Comparison of ENCODE assay signal across 15 cellular contexts in the genomic region with DNA sequence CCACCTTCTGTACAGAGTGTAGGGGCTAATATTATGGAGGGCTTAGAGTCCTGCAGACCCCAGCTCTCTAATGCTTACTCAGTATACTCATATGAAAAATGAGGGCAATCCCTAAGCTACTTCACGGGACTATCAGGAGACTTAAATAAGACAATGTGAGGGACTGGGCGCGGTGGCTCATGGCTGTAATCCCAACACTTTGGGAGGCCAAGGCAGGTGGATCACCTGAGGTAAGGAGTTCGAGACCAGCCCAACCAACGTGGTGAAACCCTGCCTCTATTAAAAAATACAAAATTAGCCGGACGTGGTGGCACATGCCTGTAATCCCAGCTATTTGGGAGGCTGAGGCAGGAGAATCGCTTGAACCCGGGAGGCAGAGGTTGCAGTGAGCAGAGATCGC. TPM values are rescaled to one million over a fixed set of nuclear protein-coding genes. Genes with fewer than 3 reads are reported as not detected.
"Had no signal": no experiment of that assay in that cellular context is flagged by ENCODE, and none has a peak within 500 bp of the region (broad histone marks: within the 10 kb centered on the region; RNA-seq: fewer than 3 reads in every experiment).

No MANE protein-coding gene starts in this region.

RNA-seq across cellular contexts. Expression of gene KBTBD13, which starts 23.3 kb away (rescaled TPM):
- total RNA-seq: dermis blood vessel endothelial cell, esophagus mucosa, esophagus squamous epithelium, glomerular endothelial cell, kidney epithelial cell, liver, mammary epithelial cell, mesothelial cell of epicardium had no signal
- polyA plus RNA-seq: keratinocyte, liver, mammary epithelial cell had no signal

RNA-seq across cellular contexts. Expression of gene RASL12, which starts 32.0 kb away (rescaled TPM):
- total RNA-seq: dermis blood vessel endothelial cell, glomerular endothelial cell, mammary epithelial cell had no signal
- polyA plus RNA-seq: keratinocyte had no signal

RNA-seq across cellular contexts. Expression of gene SLC51B, which starts 54.6 kb away (rescaled TPM):
- total RNA-seq: dermis blood vessel endothelial cell, dorsolateral prefrontal cortex, esophagus mucosa, esophagus squamous epithelium, gastrocnemius medialis, glomerular endothelial cell, heart right ventricle, kidney epithelial cell, left cardiac atrium, left ventricle myocardium inferior, mammary epithelial cell, mesothelial cell of epicardium, myocyte had no signal
- polyA plus RNA-seq: keratinocyte, mammary epithelial cell had no signal
